8 cellular contexts compared by ENCODE assay signal in the genomic region with DNA sequence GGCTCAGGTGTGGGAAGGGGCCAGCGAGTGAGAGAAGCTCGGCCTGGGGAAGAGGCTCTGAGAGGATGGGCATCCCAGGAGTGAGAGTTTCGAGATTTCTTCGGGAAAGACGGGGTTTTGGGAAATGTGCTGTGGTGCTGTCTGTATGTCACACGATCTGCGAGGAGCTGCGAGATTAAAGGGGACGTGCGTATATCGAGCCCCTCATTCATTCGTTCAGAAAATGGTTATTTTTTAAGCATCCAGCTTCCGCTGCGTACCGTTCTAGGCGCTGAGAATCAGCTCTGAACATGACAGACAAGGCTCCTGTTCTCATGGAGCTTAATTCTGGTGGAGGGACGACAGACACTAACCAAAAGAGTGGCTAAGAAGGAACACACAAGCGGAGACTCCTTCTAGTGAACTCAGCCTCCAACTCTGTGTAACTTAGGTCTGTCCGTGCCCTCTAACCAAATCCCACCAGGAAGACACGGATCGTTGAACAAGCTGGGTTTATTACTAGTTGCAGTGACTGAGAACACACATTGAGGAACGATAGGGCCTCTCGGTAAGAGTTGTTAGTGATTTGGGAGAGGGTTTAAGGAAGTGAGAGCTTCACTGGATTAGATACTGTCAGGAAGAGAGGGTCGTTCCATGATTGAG. TPM values are rescaled to one million over a fixed set of nuclear protein-coding genes. Genes with fewer than 3 reads are reported as not detected.
DNase-seq lines count a peak whose midpoint lies in the region; ATAC-seq lines count a peak whose summit lies in the region.

No MANE protein-coding gene starts in this region.

- H3K9ac ChIP-seq in ES-I3 (ENCODE audit: low read depth, low read length) (peak overlapping the region; percentile 94), iPS-18a (ENCODE audit: low read length) (peak overlapping the region; percentile 92)

- no peak for DNase-seq in activated naive CD8-positive, alpha-beta T cell treated with anti-CD3 and anti-CD28 coated beads, Interleukin-2, amount 10 ng/mL, durations not matched to agents 7 days and 5 days
- no peak for DNase-seq in NCI-H1417 treated with DMSO at 0.1 percent for 48 hours (lab: John Stamatoyannopoulos, UW)
- no peak for DNase-seq in stimulated activated CD8-positive, alpha-beta memory T cell treated with anti-CD3 and anti-CD28 coated beads, Interleukin-4, amount 100 ng/mL, for 48 hours

- H3K27ac ChIP-seq in iPS-18a (ENCODE audit: low read length) (peak overlapping the region; percentile 88), skin epidermis (peak overlapping the region; percentile 51 to 100 (median 99))

- ATAC-seq in activated naive CD8-positive, alpha-beta T cell treated with anti-CD3 and anti-CD28 coated beads, Interleukin-2, amount 10 ng/mL, durations not matched to agents 7 days and 5 days (ENCODE audit: low read depth), result peak; percentile 4
- ATAC-seq in GM19351 (IDR thresholded peaks at IDR 0.05; ENCODE audit: unreplicated experiment), result no peak

- no peaks in the 10 kb centered on the region for H3K27me3 ChIP-seq in iPS-18a (ENCODE audit: control insufficient read depth, insufficient read depth, low read length)

- H3K36me3 Mint-ChIP-seq in IgD-negative memory B cell, result no peaks in the 10 kb centered on the region
- H3K36me3 Mint-ChIP-seq in activated naive CD8-positive, alpha-beta T cell treated with anti-CD3 and anti-CD28 coated beads, Interleukin-2, amount 10 ng/mL, durations not matched to agents 7 days and 5 days, result peaks cover 2% of the 10 kb centered on the region

- H3K27ac Mint-ChIP-seq in IgD-negative memory B cell, result peak overlapping the region; percentile 90 to 99 (median 99)
- H3K27ac Mint-ChIP-seq in activated naive CD8-positive, alpha-beta T cell treated with anti-CD3 and anti-CD28 coated beads, Interleukin-2, amount 10 ng/mL, durations not matched to agents 7 days and 5 days, result peak overlapping the region; percentile 92

- H3K9me3 ChIP-seq in ES-I3 (ENCODE audit: control insufficient read depth, insufficient read depth, low read length) (no peaks in the 10 kb centered on the region), iPS-18a (ENCODE audit: control insufficient read depth, low read depth, low read length) (no peaks in the 10 kb centered on the region)

- H3K36me3 ChIP-seq in ES-I3 (ENCODE audit: insufficient read depth, low read length) (no peaks in the 10 kb centered on the region), iPS-18a (ENCODE audit: control insufficient read depth, low read depth, low read length) (no peaks in the 10 kb centered on the region)

- H3K4me1 ChIP-seq in ES-I3 (ENCODE audit: insufficient read depth, low read length), result peaks cover 24% of the 10 kb centered on the region
- H3K4me1 ChIP-seq in iPS-18a (ENCODE audit: control insufficient read depth, low read depth, low read length), result peaks cover 49% of the 10 kb centered on the region

- H3K4me1 Mint-ChIP-seq in IgD-negative memory B cell, result peaks cover 28 to 35% (median 30%) of the 10 kb centered on the region in 3 donors
- H3K4me1 Mint-ChIP-seq in activated naive CD8-positive, alpha-beta T cell treated with anti-CD3 and anti-CD28 coated beads, Interleukin-2, amount 10 ng/mL, durations not matched to agents 7 days and 5 days, result peaks cover 34% of the 10 kb centered on the region

- POLR2A ChIA-PET in activated naive CD8-positive, alpha-beta T cell treated with anti-CD3 and anti-CD28 coated beads, Interleukin-2, amount 10 ng/mL, durations not matched to agents 7 days and 5 days (lab: Charles Lee), result interaction anchor here (0.8 to 2.5 kb wide), 21 partner anchors 9 to 619 kb away, joined by 3 to 24 read pairs (median 4); partner anchors contain the start of genes NPM1, STK10 and UBTD2

- H3K27me3 Mint-ChIP-seq in IgD-negative memory B cell, result no peaks in the 10 kb centered on the region
- H3K27me3 Mint-ChIP-seq in activated naive CD8-positive, alpha-beta T cell treated with anti-CD3 and anti-CD28 coated beads, Interleukin-2, amount 10 ng/mL, durations not matched to agents 7 days and 5 days, result no peaks in the 10 kb centered on the region

- H3K4me3 ChIP-seq in iPS-18a (ENCODE audit: low read length), result peak overlapping the region; percentile 91
- H3K4me3 ChIP-seq in skin epidermis, result peak overlapping the region; percentile 75 to 95 (median 87)

- no peaks in the 10 kb centered on the region for H3K9me3 Mint-ChIP-seq in IgD-negative memory B cell
- H3K9me3 Mint-ChIP-seq in activated naive CD8-positive, alpha-beta T cell treated with anti-CD3 and anti-CD28 coated beads, Interleukin-2, amount 10 ng/mL, durations not matched to agents 7 days and 5 days, result no peaks in the 10 kb centered on the region

- H3K4me3 Mint-ChIP-seq in IgD-negative memory B cell, result peak overlapping the region; percentile 93 to 98 (median 97)
- peak overlapping the region; percentile 86 for H3K4me3 Mint-ChIP-seq in activated naive CD8-positive, alpha-beta T cell treated with anti-CD3 and anti-CD28 coated beads, Interleukin-2, amount 10 ng/mL, durations not matched to agents 7 days and 5 days

RNA-seq across cellular contexts. Expression of gene FBXW11, which starts 0.8 kb away (rescaled TPM):
- 31.0 TPM for polyA plus RNA-seq in IgD-negative memory B cell
- total RNA-seq in activated naive CD8-positive, alpha-beta T cell treated with anti-CD3 and anti-CD28 coated beads, Interleukin-2, amount 10 ng/mL, durations not matched to agents 7 days and 5 days, result 10 to 100 TPM; 35.4 to 37.7 TPM
